ENCODE assay signal across 2 cellular contexts in the genomic region with DNA sequence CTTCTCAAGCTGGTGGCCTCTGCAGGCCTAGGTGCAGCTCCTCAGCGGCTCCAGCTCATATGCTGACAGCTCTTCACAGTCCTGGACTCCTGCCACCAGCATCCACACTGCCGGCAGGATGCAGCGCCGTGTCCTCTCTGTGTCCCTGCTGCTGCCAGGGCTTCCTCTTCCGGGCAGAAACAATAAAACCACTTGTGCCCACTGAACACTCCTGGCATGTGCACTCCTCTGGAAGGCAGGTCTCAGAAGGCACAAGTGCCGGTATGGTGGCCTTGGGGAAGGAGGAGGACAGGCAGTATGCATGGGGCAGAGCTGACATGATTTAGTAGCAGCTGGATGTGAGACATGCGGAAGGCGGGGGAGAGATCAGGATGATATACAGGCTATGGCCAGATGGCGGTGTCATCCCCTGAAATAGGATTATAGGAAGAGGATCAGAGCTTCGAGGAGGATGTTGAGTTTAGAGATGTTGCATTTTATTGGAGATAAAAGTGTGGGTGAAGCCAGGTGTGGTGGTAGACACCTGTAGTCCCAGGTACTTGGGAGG.
TF ChIP-seq lines count a peak whose summit lies in the region.

No MANE protein-coding gene starts in this region.

TF ChIP-seq in liver, 16 proteins besides CTCF, POLR2A, EP300 and RAD21:
- TF ChIP-seq, protein P1, sequence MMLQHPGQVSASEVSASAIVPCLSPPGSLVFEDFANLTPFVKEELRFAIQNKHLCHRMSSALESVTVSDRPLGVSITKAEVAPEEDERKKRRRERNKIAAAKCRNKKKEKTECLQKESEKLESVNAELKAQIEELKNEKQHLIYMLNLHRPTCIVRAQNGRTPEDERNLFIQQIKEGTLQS (IDR thresholded peaks at IDR 0.05): no peak
- TF ChIP-seq, protein P2, sequence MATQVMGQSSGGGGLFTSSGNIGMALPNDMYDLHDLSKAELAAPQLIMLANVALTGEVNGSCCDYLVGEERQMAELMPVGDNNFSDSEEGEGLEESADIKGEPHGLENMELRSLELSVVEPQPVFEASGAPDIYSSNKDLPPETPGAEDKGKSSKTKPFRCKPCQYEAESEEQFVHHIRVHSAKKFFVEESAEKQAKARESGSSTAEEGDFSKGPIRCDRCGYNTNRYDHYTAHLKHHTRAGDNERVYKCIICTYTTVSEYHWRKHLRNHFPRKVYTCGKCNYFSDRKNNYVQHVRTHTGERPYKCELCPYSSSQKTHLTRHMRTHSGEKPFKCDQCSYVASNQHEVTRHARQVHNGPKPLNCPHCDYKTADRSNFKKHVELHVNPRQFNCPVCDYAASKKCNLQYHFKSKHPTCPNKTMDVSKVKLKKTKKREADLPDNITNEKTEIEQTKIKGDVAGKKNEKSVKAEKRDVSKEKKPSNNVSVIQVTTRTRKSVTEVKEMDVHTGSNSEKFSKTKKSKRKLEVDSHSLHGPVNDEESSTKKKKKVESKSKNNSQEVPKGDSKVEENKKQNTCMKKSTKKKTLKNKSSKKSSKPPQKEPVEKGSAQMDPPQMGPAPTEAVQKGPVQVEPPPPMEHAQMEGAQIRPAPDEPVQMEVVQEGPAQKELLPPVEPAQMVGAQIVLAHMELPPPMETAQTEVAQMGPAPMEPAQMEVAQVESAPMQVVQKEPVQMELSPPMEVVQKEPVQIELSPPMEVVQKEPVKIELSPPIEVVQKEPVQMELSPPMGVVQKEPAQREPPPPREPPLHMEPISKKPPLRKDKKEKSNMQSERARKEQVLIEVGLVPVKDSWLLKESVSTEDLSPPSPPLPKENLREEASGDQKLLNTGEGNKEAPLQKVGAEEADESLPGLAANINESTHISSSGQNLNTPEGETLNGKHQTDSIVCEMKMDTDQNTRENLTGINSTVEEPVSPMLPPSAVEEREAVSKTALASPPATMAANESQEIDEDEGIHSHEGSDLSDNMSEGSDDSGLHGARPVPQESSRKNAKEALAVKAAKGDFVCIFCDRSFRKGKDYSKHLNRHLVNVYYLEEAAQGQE (IDR thresholded peaks at IDR 0.05): no peak
- no peak for TF ChIP-seq HNF4A (conservative IDR thresholded peaks at IDR 0.05)
- TF ChIP-seq, protein P3, sequence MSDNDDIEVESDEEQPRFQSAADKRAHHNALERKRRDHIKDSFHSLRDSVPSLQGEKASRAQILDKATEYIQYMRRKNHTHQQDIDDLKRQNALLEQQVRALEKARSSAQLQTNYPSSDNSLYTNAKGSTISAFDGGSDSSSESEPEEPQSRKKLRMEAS (IDR thresholded peaks at IDR 0.05): no peak
- TF ChIP-seq YY1 (IDR thresholded peaks at IDR 0.05): no peak
- TF ChIP-seq HNF4G (IDR thresholded peaks at IDR 0.05): no peak
- TF ChIP-seq RXRA (IDR thresholded peaks at IDR 0.05): no peak
- TF ChIP-seq FOXA1 (IDR thresholded peaks at IDR 0.05): no peak
- TF ChIP-seq JUND (IDR thresholded peaks at IDR 0.05): no peak
- no peak for TF ChIP-seq NR2F2 (IDR thresholded peaks at IDR 0.05)
- TF ChIP-seq, protein P4, sequence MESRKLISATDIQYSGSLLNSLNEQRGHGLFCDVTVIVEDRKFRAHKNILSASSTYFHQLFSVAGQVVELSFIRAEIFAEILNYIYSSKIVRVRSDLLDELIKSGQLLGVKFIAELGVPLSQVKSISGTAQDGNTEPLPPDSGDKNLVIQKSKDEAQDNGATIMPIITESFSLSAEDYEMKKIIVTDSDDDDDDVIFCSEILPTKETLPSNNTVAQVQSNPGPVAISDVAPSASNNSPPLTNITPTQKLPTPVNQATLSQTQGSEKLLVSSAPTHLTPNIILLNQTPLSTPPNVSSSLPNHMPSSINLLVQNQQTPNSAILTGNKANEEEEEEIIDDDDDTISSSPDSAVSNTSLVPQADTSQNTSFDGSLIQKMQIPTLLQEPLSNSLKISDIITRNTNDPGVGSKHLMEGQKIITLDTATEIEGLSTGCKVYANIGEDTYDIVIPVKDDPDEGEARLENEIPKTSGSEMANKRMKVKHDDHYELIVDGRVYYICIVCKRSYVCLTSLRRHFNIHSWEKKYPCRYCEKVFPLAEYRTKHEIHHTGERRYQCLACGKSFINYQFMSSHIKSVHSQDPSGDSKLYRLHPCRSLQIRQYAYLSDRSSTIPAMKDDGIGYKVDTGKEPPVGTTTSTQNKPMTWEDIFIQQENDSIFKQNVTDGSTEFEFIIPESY (IDR thresholded peaks at IDR 0.05): no peak

TF ChIP-seq in HepG2, 621 proteins besides CTCF, POLR2A, EP300 and RAD21:
- TF ChIP-seq SNRNP70 (IDR thresholded peaks at IDR 0.05; ENCODE audit: low read depth, low read length) (no peak), SIX1 (CRISPR knock-in tag; IDR thresholded peaks at IDR 0.05; ENCODE audit: borderline replicate concordance) (no peak), ZNF496 (CRISPR knock-in tag; IDR thresholded peaks at IDR 0.05; ENCODE audit: insufficient replicate concordance) (no peak), FLYWCH1 (CRISPR knock-in tag; IDR thresholded peaks at IDR 0.05) (no peak), ZSCAN9 (CRISPR knock-in tag; IDR thresholded peaks at IDR 0.05; ENCODE audit: borderline replicate concordance) (no peak), NR2C2 (CRISPR knock-in tag; IDR thresholded peaks at IDR 0.05; ENCODE audit: borderline replicate concordance) (no peak), ZNF292 (CRISPR knock-in tag; IDR thresholded peaks at IDR 0.05; ENCODE audit: borderline replicate concordance, low read depth) (no peak)
- TF ChIP-seq, protein P5, sequence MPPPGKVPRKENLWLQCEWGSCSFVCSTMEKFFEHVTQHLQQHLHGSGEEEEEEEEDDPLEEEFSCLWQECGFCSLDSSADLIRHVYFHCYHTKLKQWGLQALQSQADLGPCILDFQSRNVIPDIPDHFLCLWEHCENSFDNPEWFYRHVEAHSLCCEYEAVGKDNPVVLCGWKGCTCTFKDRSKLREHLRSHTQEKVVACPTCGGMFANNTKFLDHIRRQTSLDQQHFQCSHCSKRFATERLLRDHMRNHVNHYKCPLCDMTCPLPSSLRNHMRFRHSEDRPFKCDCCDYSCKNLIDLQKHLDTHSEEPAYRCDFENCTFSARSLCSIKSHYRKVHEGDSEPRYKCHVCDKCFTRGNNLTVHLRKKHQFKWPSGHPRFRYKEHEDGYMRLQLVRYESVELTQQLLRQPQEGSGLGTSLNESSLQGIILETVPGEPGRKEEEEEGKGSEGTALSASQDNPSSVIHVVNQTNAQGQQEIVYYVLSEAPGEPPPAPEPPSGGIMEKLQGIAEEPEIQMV (CRISPR knock-in tag; IDR thresholded peaks at IDR 0.05; ENCODE audit: low read depth): no peak
- TF ChIP-seq, protein P6, sequence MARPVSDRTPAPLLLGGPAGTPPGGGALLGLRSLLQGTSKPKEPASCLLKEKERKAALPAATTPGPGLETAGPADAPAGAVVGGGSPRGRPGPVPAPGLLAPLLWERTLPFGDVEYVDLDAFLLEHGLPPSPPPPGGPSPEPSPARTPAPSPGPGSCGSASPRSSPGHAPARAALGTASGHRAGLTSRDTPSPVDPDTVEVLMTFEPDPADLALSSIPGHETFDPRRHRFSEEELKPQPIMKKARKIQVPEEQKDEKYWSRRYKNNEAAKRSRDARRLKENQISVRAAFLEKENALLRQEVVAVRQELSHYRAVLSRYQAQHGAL (CRISPR knock-in tag; IDR thresholded peaks at IDR 0.05; ENCODE audit: not compliant biosample characterization): no peak
- TF ChIP-seq, protein P7, sequence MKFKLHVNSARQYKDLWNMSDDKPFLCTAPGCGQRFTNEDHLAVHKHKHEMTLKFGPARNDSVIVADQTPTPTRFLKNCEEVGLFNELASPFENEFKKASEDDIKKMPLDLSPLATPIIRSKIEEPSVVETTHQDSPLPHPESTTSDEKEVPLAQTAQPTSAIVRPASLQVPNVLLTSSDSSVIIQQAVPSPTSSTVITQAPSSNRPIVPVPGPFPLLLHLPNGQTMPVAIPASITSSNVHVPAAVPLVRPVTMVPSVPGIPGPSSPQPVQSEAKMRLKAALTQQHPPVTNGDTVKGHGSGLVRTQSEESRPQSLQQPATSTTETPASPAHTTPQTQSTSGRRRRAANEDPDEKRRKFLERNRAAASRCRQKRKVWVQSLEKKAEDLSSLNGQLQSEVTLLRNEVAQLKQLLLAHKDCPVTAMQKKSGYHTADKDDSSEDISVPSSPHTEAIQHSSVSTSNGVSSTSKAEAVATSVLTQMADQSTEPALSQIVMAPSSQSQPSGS (CRISPR knock-in tag; IDR thresholded peaks at IDR 0.05): no peak
- TF ChIP-seq, protein P8, sequence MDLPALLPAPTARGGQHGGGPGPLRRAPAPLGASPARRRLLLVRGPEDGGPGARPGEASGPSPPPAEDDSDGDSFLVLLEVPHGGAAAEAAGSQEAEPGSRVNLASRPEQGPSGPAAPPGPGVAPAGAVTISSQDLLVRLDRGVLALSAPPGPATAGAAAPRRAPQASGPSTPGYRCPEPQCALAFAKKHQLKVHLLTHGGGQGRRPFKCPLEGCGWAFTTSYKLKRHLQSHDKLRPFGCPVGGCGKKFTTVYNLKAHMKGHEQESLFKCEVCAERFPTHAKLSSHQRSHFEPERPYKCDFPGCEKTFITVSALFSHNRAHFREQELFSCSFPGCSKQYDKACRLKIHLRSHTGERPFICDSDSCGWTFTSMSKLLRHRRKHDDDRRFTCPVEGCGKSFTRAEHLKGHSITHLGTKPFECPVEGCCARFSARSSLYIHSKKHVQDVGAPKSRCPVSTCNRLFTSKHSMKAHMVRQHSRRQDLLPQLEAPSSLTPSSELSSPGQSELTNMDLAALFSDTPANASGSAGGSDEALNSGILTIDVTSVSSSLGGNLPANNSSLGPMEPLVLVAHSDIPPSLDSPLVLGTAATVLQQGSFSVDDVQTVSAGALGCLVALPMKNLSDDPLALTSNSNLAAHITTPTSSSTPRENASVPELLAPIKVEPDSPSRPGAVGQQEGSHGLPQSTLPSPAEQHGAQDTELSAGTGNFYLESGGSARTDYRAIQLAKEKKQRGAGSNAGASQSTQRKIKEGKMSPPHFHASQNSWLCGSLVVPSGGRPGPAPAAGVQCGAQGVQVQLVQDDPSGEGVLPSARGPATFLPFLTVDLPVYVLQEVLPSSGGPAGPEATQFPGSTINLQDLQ (CRISPR knock-in tag; IDR thresholded peaks at IDR 0.05): no peak
